In the genomic region with DNA sequence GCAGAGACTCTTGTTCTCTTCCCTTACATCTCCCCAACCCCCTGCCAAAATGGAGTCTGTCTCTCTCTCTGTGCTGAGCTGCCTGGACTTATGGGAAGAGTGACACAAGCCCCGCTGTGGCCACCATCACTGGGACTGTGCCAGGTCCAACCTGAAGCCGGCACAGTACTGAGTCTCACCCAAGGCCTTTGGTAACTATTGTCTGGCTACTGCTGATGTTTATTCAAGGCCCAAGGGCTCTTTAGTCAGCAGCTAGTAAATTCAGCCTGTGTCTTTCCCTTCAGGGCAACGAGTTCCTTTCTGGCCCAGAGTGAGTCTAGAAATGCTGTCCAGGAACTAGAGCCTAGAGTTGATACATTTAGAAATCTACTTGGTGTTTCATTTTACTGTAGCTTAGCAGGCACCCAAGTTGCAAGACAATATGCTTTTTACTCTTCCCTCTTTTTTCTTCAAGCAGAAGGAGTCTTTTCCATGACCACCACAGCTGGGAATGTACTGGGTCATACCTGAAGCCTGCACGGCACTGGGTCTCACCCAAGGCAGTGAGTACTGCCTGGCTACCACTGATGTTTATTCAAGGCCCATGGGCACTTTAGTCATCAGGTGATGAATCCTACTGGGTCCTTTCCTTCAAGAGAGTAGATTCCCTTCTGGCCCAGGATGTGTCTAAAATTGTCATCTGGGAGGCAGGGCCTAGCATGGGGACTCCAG, we compare ENCODE assay signal across 20 cellular contexts. TPM values are rescaled to one million over a fixed set of nuclear protein-coding genes. Genes with fewer than 3 reads are reported as not detected.
DNase-seq lines count a peak whose midpoint lies in the region; ATAC-seq and TF ChIP-seq lines count a peak whose summit lies in the region.
"Had no signal": no experiment of that assay in that cellular context is flagged by ENCODE, and none has a peak within 500 bp of the region (broad histone marks: within the 10 kb centered on the region; RNA-seq: fewer than 3 reads in every experiment).

No MANE protein-coding gene starts in this region.

- no peak overlapping the region for H4K8ac ChIP-seq in trophoblast cell (ENCODE audit: low read depth, low read length)

- intact Hi-C loops in activated CD4-positive, alpha-beta T cell treated with anti-CD3 and anti-CD28 coated beads, Interleukin-2, amount 10 ng/mL, durations not matched to agents 24 days and 14 days (cut with micrococcal nuclease): no loop called here
- intact Hi-C loops in psoas muscle (cut with DNase I): no loop called here

- H3K4me3 ChIP-seq in epithelial cell of esophagus (ENCODE audit: low read length) (no peak overlapping the region), trophoblast cell (ENCODE audit: low read depth, low read length) (no peak overlapping the region), psoas muscle (no peak overlapping the region)

- no peak overlapping the region for H2BK5ac ChIP-seq in trophoblast cell (ENCODE audit: low read depth, low read length, poor library complexity)

- no peak overlapping the region for H4K12ac ChIP-seq in trophoblast cell (ENCODE audit: low read depth, low read length)

- TF ChIP-seq CTCF in HFFc6 (IDR thresholded peaks at IDR 0.05): no peak
- no peak for TF ChIP-seq CTCF in epithelial cell of esophagus (IDR thresholded peaks at IDR 0.05; ENCODE audit: insufficient read depth, low read depth, low read length, missing control alignments)
- TF ChIP-seq CTCF in psoas muscle (IDR thresholded peaks at IDR 0.05): no peak

- peaks cover 11% of the 10 kb centered on the region for H3K9me3 Mint-ChIP-seq in HFFc6
- H3K9me3 Mint-ChIP-seq in activated CD4-positive, alpha-beta T cell treated with anti-CD3 and anti-CD28 coated beads, Interleukin-2, amount 10 ng/mL, durations not matched to agents 24 days and 14 days: peaks cover 11% of the 10 kb centered on the region

- no peak overlapping the region for H2BK120ac ChIP-seq in trophoblast cell (ENCODE audit: insufficient read depth, low read length, poor library complexity)

- H3K9ac ChIP-seq in trophoblast cell (ENCODE audit: low read length): no peak overlapping the region

- H3K4me2 ChIP-seq in trophoblast cell (ENCODE audit: low read length): no peak overlapping the region

- H3K27ac Mint-ChIP-seq in HFFc6: peak overlapping the region; percentile 81
- H3K27ac Mint-ChIP-seq in activated CD4-positive, alpha-beta T cell treated with anti-CD3 and anti-CD28 coated beads, Interleukin-2, amount 10 ng/mL, durations not matched to agents 24 days and 14 days: no peak overlapping the region
- H3K27ac Mint-ChIP-seq: activated CD4-positive, alpha-beta memory T cell treated with anti-CD3 and anti-CD28 coated beads, Interleukin-2, amount 10 ng/mL, durations not matched to agents 7 days and 5 days; T-cell had no signal

- H3K27me3 ChIP-seq in trophoblast cell (ENCODE audit: insufficient read depth, low read length): no peaks in the 10 kb centered on the region
- no peaks in the 10 kb centered on the region for H3K27me3 ChIP-seq in psoas muscle (ENCODE audit: insufficient read depth in 3 of 3, low read length in 2 of 3)

- H4K91ac ChIP-seq in trophoblast cell (ENCODE audit: low read depth, low read length): no peak overlapping the region

- no peak for ATAC-seq in psoas muscle
- ATAC-seq: T-cell had no signal

- H2AK5ac ChIP-seq in trophoblast cell (ENCODE audit: low read length): no peak overlapping the region

- no peaks in the 10 kb centered on the region for H3K79me2 ChIP-seq in trophoblast cell (ENCODE audit: control insufficient read depth, insufficient read depth, low read length, poor library complexity)

- H3K23ac ChIP-seq in trophoblast cell (ENCODE audit: low read length): no peak overlapping the region

- H3K79me1 ChIP-seq in trophoblast cell (ENCODE audit: low read length): no peaks in the 10 kb centered on the region

- no peak overlapping the region for H2BK12ac ChIP-seq in trophoblast cell (ENCODE audit: low read length)

- H3K4me1 Mint-ChIP-seq in HFFc6 (ENCODE audit: low read depth): peaks cover 28% of the 10 kb centered on the region
- no peaks in the 10 kb centered on the region for H3K4me1 Mint-ChIP-seq in activated CD4-positive, alpha-beta T cell treated with anti-CD3 and anti-CD28 coated beads, Interleukin-2, amount 10 ng/mL, durations not matched to agents 24 days and 14 days
- H3K4me1 Mint-ChIP-seq: activated CD4-positive, alpha-beta memory T cell treated with anti-CD3 and anti-CD28 coated beads, Interleukin-2, amount 10 ng/mL, durations not matched to agents 7 days and 5 days; T-cell had no signal

- H3K4me3 Mint-ChIP-seq in HFFc6: peak overlapping the region; percentile 52
- no peak overlapping the region for H3K4me3 Mint-ChIP-seq in activated CD4-positive, alpha-beta T cell treated with anti-CD3 and anti-CD28 coated beads, Interleukin-2, amount 10 ng/mL, durations not matched to agents 24 days and 14 days
- H3K4me3 Mint-ChIP-seq: activated CD4-positive, alpha-beta memory T cell treated with anti-CD3 and anti-CD28 coated beads, Interleukin-2, amount 10 ng/mL, durations not matched to agents 7 days and 5 days; T-cell had no signal

- H3K4ac ChIP-seq in trophoblast cell (ENCODE audit: low read depth, low read length): no peak overlapping the region

- no CpG with 5 or more reads among the region's 4 CpGs for WGBS in trophoblast cell (ENCODE audit: extremely low coverage, insufficient coverage, insufficient read length)
- 76 to 80% (median 78%) methylated on average over 4 of the region's 4 CpGs for WGBS in psoas muscle, 3 donors

- H3K36me3 ChIP-seq in trophoblast cell (ENCODE audit: control insufficient read depth in 1 of 2, insufficient read depth in 2 of 2, low read length in 2 of 2) (no peaks in the 10 kb centered on the region), psoas muscle (ENCODE audit: insufficient read depth in 1 of 2, low read depth in 1 of 2) (no peaks in the 10 kb centered on the region)

- no peak overlapping the region for H3K18ac ChIP-seq in trophoblast cell (ENCODE audit: low read length)

- no peak overlapping the region for H2AFZ ChIP-seq in trophoblast cell (ENCODE audit: insufficient read depth, low read length, poor library complexity)

- no peak overlapping the region for H3K27ac ChIP-seq in trophoblast cell (ENCODE audit: low read depth, low read length)
- H3K27ac ChIP-seq in psoas muscle: no peak overlapping the region

- H3K4me1 ChIP-seq in trophoblast cell (ENCODE audit: control insufficient read depth in 1 of 2, insufficient read depth in 2 of 2, low read length in 2 of 2) (no peaks in the 10 kb centered on the region), psoas muscle (no peaks in the 10 kb centered on the region)

- peaks cover 6% of the 10 kb centered on the region for H3K9me3 ChIP-seq in trophoblast cell (ENCODE audit: insufficient read depth, low read depth, low read length)
- no peaks in the 10 kb centered on the region for H3K9me3 ChIP-seq in psoas muscle

- DNase-seq in HFFc6: peak; percentile 80
- DNase-seq in RPMI7951 (ENCODE audit: low read depth): peak; percentile 16
- DNase-seq in epithelial cell of esophagus (ENCODE audit: low read depth): peak; percentile 87
- DNase-seq in trophoblast cell: peak; percentile 68 to 77
- no peak for DNase-seq in activated CD4-positive, alpha-beta T cell treated with anti-CD3 and anti-CD28 coated beads, Interleukin-2, amount 10 ng/mL, durations not matched to agents 24 days and 14 days
- no peak for DNase-seq in activated T-cell treated with anti-CD3 and anti-CD28 coated beads, Interleukin-2, amount 50 U/mL, for 48 hours
- no peak for DNase-seq in psoas muscle
- no peak for DNase-seq in activated CD4-positive, alpha-beta T cell treated with anti-CD3 and anti-CD28 coated beads for 4 hours
- DNase-seq: activated CD4-positive, alpha-beta memory T cell treated with anti-CD3 and anti-CD28 coated beads, Interleukin-2, amount 10 ng/mL, durations not matched to agents 7 days and 5 days; activated naive CD4-positive, alpha-beta T cell treated with Interleukin-2 at 50 U/mL for 16 hours; AML-193; aorta; HCEC 1CT; head of caudate nucleus; Kasumi-1; NCI-H1105; NCI-H524; T-cell had no signal

- no peak overlapping the region for H3K14ac ChIP-seq in trophoblast cell (ENCODE audit: low read length)

- no peaks in the 10 kb centered on the region; the same call in 1 of the 2 replicates for H3K27me3 Mint-ChIP-seq in HFFc6 (ENCODE audit: insufficient read depth)
- peaks cover 4% of the 10 kb centered on the region for H3K27me3 Mint-ChIP-seq in activated CD4-positive, alpha-beta T cell treated with anti-CD3 and anti-CD28 coated beads, Interleukin-2, amount 10 ng/mL, durations not matched to agents 24 days and 14 days
- H3K27me3 Mint-ChIP-seq: T-cell had no signal

- H3K36me3 Mint-ChIP-seq in HFFc6 (ENCODE audit: low read depth): peaks cover 7% of the 10 kb centered on the region
- H3K36me3 Mint-ChIP-seq in activated CD4-positive, alpha-beta T cell treated with anti-CD3 and anti-CD28 coated beads, Interleukin-2, amount 10 ng/mL, durations not matched to agents 24 days and 14 days (ENCODE audit: low read depth): no peaks in the 10 kb centered on the region

RNA-seq across cellular contexts. Expression of a gene that starts 17.7 kb away (rescaled TPM):
- total RNA-seq in HFFc6 (2021; fragmentation: NEBNext Ultra II Directional; extraction: Animal tissue kit (Norgen Biotek cat#: 25700)): under 1 TPM; 0.27 to 0.94 (median 0.64) TPM
- total RNA-seq in RPMI7951 (2014; rRNA removed; shearing (Covaris generic)): not detected in 2 replicates
- 0.18 and 0.19 TPM in 2 replicates for polyA plus RNA-seq in trophoblast cell (2013)
- total RNA-seq in activated CD4-positive, alpha-beta T cell treated with anti-CD3 and anti-CD28 coated beads, Interleukin-2, amount 10 ng/mL, durations not matched to agents 24 days and 14 days: 0.21 and 0.28 TPM in 2 replicates
- under 1 TPM in 1 of 4 donors, not detected in 3; 0.67 TPM for total RNA-seq in psoas muscle
- under 1 TPM in 2 of 3 donors, not detected in 1; 0.10 to 0.17 TPM for polyA plus RNA-seq in psoas muscle
- total RNA-seq: mucosa of gallbladder had no signal
- polyA plus RNA-seq: aorta, liver had no signal

RNA-seq across cellular contexts. Expression of a gene that starts 29.1 kb away (rescaled TPM):
- 10 to 100 TPM; 22.2 to 27.0 (median 23.2) TPM for total RNA-seq in HFFc6 (2021; fragmentation: NEBNext Ultra II Directional; extraction: Animal tissue kit (Norgen Biotek cat#: 25700))
- 8.7 and 9.2 TPM in 2 replicates for total RNA-seq in RPMI7951 (2014; rRNA removed; shearing (Covaris generic))
- 26.4 and 27.7 TPM in 2 replicates for polyA plus RNA-seq in trophoblast cell (2013)
- total RNA-seq in activated CD4-positive, alpha-beta T cell treated with anti-CD3 and anti-CD28 coated beads, Interleukin-2, amount 10 ng/mL, durations not matched to agents 24 days and 14 days: 42.8 and 43.8 TPM in 2 replicates
- 100 to 1,000 TPM; 107 to 168 (median 140) TPM for total RNA-seq in psoas muscle
- polyA plus RNA-seq in psoas muscle: 10 to 100 TPM; 28.0 to 67.4 (median 43.4) TPM

Comparison
In these comparisons a context has a peak if more than half of its experiments do, and no peak if none do; other contexts are left out.
1. DNase-seq: peak in HFFc6 (single experiment), RPMI7951 (single experiment), epithelial cell of esophagus (single experiment) and trophoblast cell (2 of 2); none in activated CD4-positive, alpha-beta T cell treated with anti-CD3 and anti-CD28 coated beads, Interleukin-2, amount 10 ng/mL, durations not matched to agents 24 days and 14 days (single experiment), activated T-cell treated with anti-CD3 and anti-CD28 coated beads, Interleukin-2, amount 50 U/mL, for 48 hours (0 of 2), psoas muscle (0 of 2) and activated CD4-positive, alpha-beta T cell treated with anti-CD3 and anti-CD28 coated beads for 4 hours (0 of 2).